16 cellular contexts compared by ENCODE assay signal in genomic region chr1:58763214-58763613, GRCh38. TPM values are rescaled to one million over a fixed set of nuclear protein-coding genes. Genes with fewer than 3 reads are reported as not detected.
A peak's percentile ranks its signal among the peaks of the same experiment; 100 is the strongest.
DNase-seq lines count a peak whose midpoint lies in the region; ATAC-seq and TF ChIP-seq lines count a peak whose summit lies in the region.
"Had no signal": no experiment of that assay in that cellular context is flagged by ENCODE, and none has a peak within 500 bp of the region (broad histone marks: within the 10 kb centered on the region; RNA-seq: fewer than 3 reads in every experiment).

No MANE protein-coding gene starts in this region.

- TF ChIP-seq CTCF in choroid plexus epithelial cell (conservative IDR thresholded peaks at IDR 0.05; ENCODE audit: low read depth, low read length) (no peak), right lobe of liver (IDR thresholded peaks at IDR 0.05) (no peak)

- H3K27me3 ChIP-seq in right lobe of liver, result no peaks in the 10 kb centered on the region
- H3K27me3 ChIP-seq: BLaER1 treated with 17β-estradiol and CSF1 and Interleukin-3, amounts not matched to agents 10 nM and 100 nM; vagina had no signal

- intact Hi-C loops in right lobe of liver (cut with DNase I), result no loop called here

- peak; percentile 70 for TF ChIP-seq POLR2A in right lobe of liver (IDR thresholded peaks at IDR 0.05)

- ATAC-seq in right lobe of liver, result peak; percentile 62 to 88 (median 74)
- no peak for ATAC-seq in HG02678 (IDR thresholded peaks at IDR 0.05; ENCODE audit: unreplicated experiment)

- no peaks in the 10 kb centered on the region for H3K36me3 ChIP-seq in right lobe of liver
- H3K36me3 ChIP-seq: BLaER1 treated with 17β-estradiol and CSF1 and Interleukin-3, amounts not matched to agents 10 nM and 100 nM; vagina had no signal

- H3K4me3 ChIP-seq in choroid plexus epithelial cell (ENCODE audit: low read depth, low read length) (no peak overlapping the region), right lobe of liver (no peak overlapping the region)
- H3K4me3 ChIP-seq: BLaER1 treated with 17β-estradiol and CSF1 and Interleukin-3, amounts not matched to agents 10 nM and 100 nM; vagina had no signal

- peaks cover 0 to 14% (median 8%) of the 10 kb centered on the region in 4 donors for H3K4me1 ChIP-seq in right lobe of liver
- H3K4me1 ChIP-seq: BLaER1 treated with 17β-estradiol and CSF1 and Interleukin-3, amounts not matched to agents 10 nM and 100 nM; vagina had no signal

- H3K27ac ChIP-seq in right lobe of liver, result no peak overlapping the region
- H3K27ac ChIP-seq: BLaER1 treated with 17β-estradiol and CSF1 and Interleukin-3, amounts not matched to agents 10 nM and 100 nM; vagina had no signal

- 84% methylated on average over 3 of the region's 3 CpGs for WGBS in right lobe of liver (ENCODE audit: insufficient coverage, low coverage, low lambda C conversion rate, missing lambda C conversion rate)

- peak; percentile 58 for DNase-seq in AG20443 (ENCODE audit: low spot score)
- peak; percentile 93 for DNase-seq in M059J (ENCODE audit: low read depth)
- DNase-seq in choroid plexus epithelial cell (ENCODE audit: low read depth), result peak; percentile 87
- peak in 1 of 3 donors; percentile 30 for DNase-seq in right lobe of liver
- no peak for DNase-seq in middle frontal gyrus (ENCODE audit: extremely low spot score, low spot score)
- DNase-seq in NCI-H510A (lab: John Stamatoyannopoulos, UW), result no peak
- no peak for DNase-seq in CD1c-positive myeloid dendritic cell (ENCODE audit: extremely low spot score)
- DNase-seq: activated B cell treated with CpG ODN at 0.5 μM for 24 hours, aorta, endodermal cell, hippocampal formation, NCI-H1436 treated with DMSO at 0.1 percent for 48 hours, NCI-H748 treated with DMSO at 0.1 percent for 48 hours had no signal

- no peaks in the 10 kb centered on the region for H3K9me3 ChIP-seq in right lobe of liver
- H3K9me3 ChIP-seq: BLaER1 treated with 17β-estradiol and CSF1 and Interleukin-3, amounts not matched to agents 10 nM and 100 nM; vagina had no signal

RNA-seq across cellular contexts. Expression of gene JUN, which starts 20.6 kb away (rescaled TPM):
- total RNA-seq in M059J (2014; rRNA removed; shearing (Covaris generic)), result 49.3 and 85.5 TPM in 2 replicates
- total RNA-seq in right lobe of liver, result 100 to 1,000 TPM in 3 of 6 experiments, 10 to 100 TPM in 2, 1 to 10 TPM in 1; 9.3 to 116 (median 88.1) TPM

Comparison
In these comparisons a context has a peak if more than half of its experiments do, and no peak if none do; other contexts are left out.
1. DNase-seq: peak in AG20443 (single experiment), M059J (single experiment) and choroid plexus epithelial cell (single experiment); none in middle frontal gyrus (single experiment), NCI-H510A (single experiment) and CD1c-positive myeloid dendritic cell (single experiment).